ENCODE assay signal across 8 cellular contexts in genomic region chr10:34816067-34817002, GRCh38. TPM values are rescaled to one million over a fixed set of nuclear protein-coding genes. Genes with fewer than 3 reads are reported as not detected.
DNase-seq lines count a peak whose midpoint lies in the region; ATAC-seq and TF ChIP-seq lines count a peak whose summit lies in the region.

No MANE protein-coding gene starts in this region.

- H3K9me3 ChIP-seq in left lung (no peaks in the 10 kb centered on the region), transverse colon (no peaks in the 10 kb centered on the region)

- DNase-seq in Ammon's horn (ENCODE audit: low spot score) (peak; percentile 29), HuH-7.5 (ENCODE audit: low spot score) (peak; percentile 42), MCF 10A (ENCODE audit: unreplicated experiment) (no peak), left lung (no peak), transverse colon (peak; percentile 36), SHP77 (lab: John Stamatoyannopoulos, UW) (no peak), NAMALWA (ENCODE audit: low spot score) (no peak)
- DNase-seq in stimulated activated CD4-positive, alpha-beta T cell treated with anti-CD3 and anti-CD28 coated beads, Interleukin-4, amount 100 ng/mL, for 4 hours: no peak

- peaks cover 0 to 51% of the 10 kb centered on the region in 2 donors for H3K27me3 ChIP-seq in left lung
- H3K27me3 ChIP-seq in transverse colon: no peaks in the 10 kb centered on the region

- ATAC-seq in left lung: peak; percentile 31

- H3K4me3 ChIP-seq in left lung (peak overlapping the region; percentile 50 to 64), transverse colon (peak overlapping the region; percentile 44 to 98 (median 86))

- H3K27me3 Mint-ChIP-seq in MCF 10A (ENCODE audit: insufficient read depth, unreplicated experiment): no peaks in the 10 kb centered on the region

- no peak overlapping the region for H3K27ac Mint-ChIP-seq in MCF 10A (ENCODE audit: low read depth, unreplicated experiment)

- 5 to 6% methylated on average over 11 to 34 of the region's 34 CpGs for WGBS in transverse colon (ENCODE audit: low coverage in 1 of 2), 2 donors

- H3K27ac ChIP-seq in left lung: no peak overlapping the region
- H3K27ac ChIP-seq in transverse colon: peak overlapping the region; percentile 91 to 95 (median 94)

- TF ChIP-seq EP300 in transverse colon (IDR thresholded peaks at IDR 0.05; ENCODE audit: low read depth): no peak

- H3K36me3 ChIP-seq in left lung: no peaks in the 10 kb centered on the region
- H3K36me3 ChIP-seq in transverse colon: no peaks in the 10 kb centered on the region

- H3K4me1 ChIP-seq in left lung: peaks cover 9 to 18% of the 10 kb centered on the region in 2 donors
- peaks cover 0 to 31% (median 24%) of the 10 kb centered on the region in 4 donors for H3K4me1 ChIP-seq in transverse colon

- POLR2A ChIA-PET in MCF 10A (lab: Yijun Ruan, JAX): interaction anchor here (1.0 to 1.1 kb wide), 2 partner anchors 8 to 90 kb away, joined by 3 read pairs; no protein-coding TSS in a partner anchor

- TF ChIP-seq CTCF in MCF 10A (IDR thresholded peaks at IDR 0.05; ENCODE audit: unreplicated experiment): no peak
- TF ChIP-seq CTCF in left lung (IDR thresholded peaks at IDR 0.05): no peak
- TF ChIP-seq CTCF in transverse colon (IDR thresholded peaks at IDR 0.05): no peak

- CTCF ChIA-PET in MCF 10A (lab: Yijun Ruan, JAX): interaction anchor here (1.8 kb wide), 1 partner anchor 84 kb away, joined by 4 read pairs; no protein-coding TSS in a partner anchor

- no peak for TF ChIP-seq POLR2A in transverse colon (IDR thresholded peaks at IDR 0.05)

- intact Hi-C loops in MCF 10A (cut with micrococcal nuclease) (no loop called here), left lung (cut with DNase I) (no loop called here), transverse colon (cut with DNase I; ENCODE audit: low total_unique reads) (loop anchor here (5.0 kb wide), 2 partner anchors 94 to 149 kb away; no protein-coding TSS in a partner anchor)

- H3K4me1 Mint-ChIP-seq in MCF 10A (ENCODE audit: insufficient read depth, unreplicated experiment): peaks cover 29% of the 10 kb centered on the region

- H3K36me3 Mint-ChIP-seq in MCF 10A (ENCODE audit: insufficient read depth, unreplicated experiment): peaks cover 5% of the 10 kb centered on the region

- H3K4me3 Mint-ChIP-seq in MCF 10A (ENCODE audit: unreplicated experiment): peak overlapping the region; percentile 83

- in situ Hi-C loops in transverse colon (cut with MboI; ENCODE audit: low pct_ligation_motif_present in 1 of 4, low pct_unique_long_range_greater_than_20kb in 1 of 4, low sequenced_read_pairs in 3 of 4): no loop called here

- no peaks in the 10 kb centered on the region for H3K9me3 Mint-ChIP-seq in MCF 10A (ENCODE audit: unreplicated experiment)

- no TSS peak for BruUV-seq in MCF 10A (replicated peaks; lab: Mats Ljungman, UMichigan)

RNA-seq across cellular contexts. Expression of gene PARD3, which starts 1.2 kb away (rescaled TPM):
- 49.6 and 70.0 TPM in 2 replicates for total RNA-seq in MCF 10A (2022)
- total RNA-seq in left lung: 10 to 100 TPM; 25.6 to 31.0 TPM
- total RNA-seq in transverse colon: 10 to 100 TPM; 27.3 to 65.3 (median 55.6) TPM

Comparison
In these comparisons a context has a peak if more than half of its experiments do, and no peak if none do; other contexts are left out.
1. DNase-seq: peak in Ammon's horn (single experiment), HuH-7.5 (single experiment) and transverse colon (single experiment); none in MCF 10A (single experiment), left lung (0 of 2), SHP77 (0 of 2), NAMALWA (single experiment) and stimulated activated CD4-positive, alpha-beta T cell treated with anti-CD3 and anti-CD28 coated beads, Interleukin-4, amount 100 ng/mL, for 4 hours (0 of 2).
2. H3K27ac ChIP-seq: peak in transverse colon (4 of 4); none in left lung (0 of 2).